Comparison of ENCODE assay signal across 9 cellular contexts in genomic region chr7:93245525-93246432, GRCh38. TPM values are rescaled to one million over a fixed set of nuclear protein-coding genes. Genes with fewer than 3 reads are reported as not detected.
A peak's percentile ranks its signal among the peaks of the same experiment; 100 is the strongest.
DNase-seq lines count a peak whose midpoint lies in the region; ATAC-seq and TF ChIP-seq lines count a peak whose summit lies in the region.
"Had no signal": no experiment of that assay in that cellular context is flagged by ENCODE, and none has a peak within 500 bp of the region (broad histone marks: within the 10 kb centered on the region; RNA-seq: fewer than 3 reads in every experiment).

No MANE protein-coding gene starts in this region.

- H3K27me3 ChIP-seq in CD4-positive, CD25-positive, alpha-beta regulatory T cell (ENCODE audit: control insufficient read depth, insufficient read depth, low read length): no peaks in the 10 kb centered on the region
- no peaks in the 10 kb centered on the region for H3K27me3 ChIP-seq in RWPE2 (ENCODE audit: insufficient read depth, poor library complexity, severe bottlenecking)

- H3K27me3 Mint-ChIP-seq in CD4-positive, CD25-positive, alpha-beta regulatory T cell: no peaks in the 10 kb centered on the region
- H3K27me3 Mint-ChIP-seq in HFFc6 (ENCODE audit: insufficient read depth): no peaks in the 10 kb centered on the region
- H3K27me3 Mint-ChIP-seq: IgD-negative memory B cell had no signal

- peaks cover 9% of the 10 kb centered on the region for H3K36me3 Mint-ChIP-seq in CD4-positive, CD25-positive, alpha-beta regulatory T cell
- H3K36me3 Mint-ChIP-seq in HFFc6 (ENCODE audit: low read depth): no peaks in the 10 kb centered on the region
- H3K36me3 Mint-ChIP-seq: IgD-negative memory B cell had no signal

- peak overlapping the region; percentile 52 to 84 (median 72) for H3K4me3 Mint-ChIP-seq in CD4-positive, CD25-positive, alpha-beta regulatory T cell
- H3K4me3 Mint-ChIP-seq in HFFc6: peak overlapping the region; percentile 52; the same call in 1 of the 2 replicates

- TF ChIP-seq CTCF in HFFc6 (IDR thresholded peaks at IDR 0.05): peak; percentile 89
- peak; percentile 79 for TF ChIP-seq CTCF in RWPE2 (IDR thresholded peaks at IDR 0.05; ENCODE audit: poor library complexity, severe bottlenecking)
- peak; percentile 49 for TF ChIP-seq CTCF in fibroblast of mammary gland (conservative IDR thresholded peaks at IDR 0.05; ENCODE audit: control insufficient read depth, insufficient read depth, low read depth, low read length)

- H3K4me3 ChIP-seq in CD4-positive, CD25-positive, alpha-beta regulatory T cell (ENCODE audit: low read depth, low read length): peak overlapping the region; percentile 85
- H3K4me3 ChIP-seq in RWPE2 (ENCODE audit: severe bottlenecking) (no peak overlapping the region), fibroblast of mammary gland (ENCODE audit: control insufficient read depth, low read depth, low read length) (no peak overlapping the region)

- peaks cover 3% of the 10 kb centered on the region for H3K36me3 ChIP-seq in CD4-positive, CD25-positive, alpha-beta regulatory T cell (ENCODE audit: control insufficient read depth, insufficient read depth, low read length)
- no peaks in the 10 kb centered on the region for H3K36me3 ChIP-seq in RWPE2 (ENCODE audit: low read depth)

- no peaks in the 10 kb centered on the region for H3K4me1 ChIP-seq in CD4-positive, CD25-positive, alpha-beta regulatory T cell (ENCODE audit: control insufficient read depth, insufficient read depth, low read length, poor library complexity, severe bottlenecking)
- no peaks in the 10 kb centered on the region for H3K4me1 ChIP-seq in RWPE2 (ENCODE audit: insufficient read depth, poor library complexity, severe bottlenecking)

- peak overlapping the region in 2 of 3 donors; percentile 31 to 54 for H3K27ac Mint-ChIP-seq in CD4-positive, CD25-positive, alpha-beta regulatory T cell
- no peak overlapping the region for H3K27ac Mint-ChIP-seq in HFFc6
- H3K27ac Mint-ChIP-seq: IgD-negative memory B cell had no signal

- ATAC-seq in CD4-positive, CD25-positive, alpha-beta regulatory T cell (ENCODE audit: low read depth in 2 of 2): peak in 1 of 2 donors; percentile 31
- ATAC-seq in RWPE2 (ENCODE audit: low read depth) (no peak), HG02763 (IDR thresholded peaks at IDR 0.05; ENCODE audit: unreplicated experiment) (no peak), GM19023 (IDR thresholded peaks at IDR 0.05; ENCODE audit: unreplicated experiment) (no peak)

- H3K27ac ChIP-seq in CD4-positive, CD25-positive, alpha-beta regulatory T cell (ENCODE audit: insufficient read depth, low read length, poor library complexity, severe bottlenecking): no peak overlapping the region
- no peak overlapping the region for H3K27ac ChIP-seq in RWPE2 (ENCODE audit: poor library complexity, severe bottlenecking)

- DNase-seq in CD4-positive, CD25-positive, alpha-beta regulatory T cell: peak in 2 of 3 donors; percentile 51 to 53
- peak; percentile 46 for DNase-seq in HFFc6
- no peak for DNase-seq in RWPE2 (ENCODE audit: low spot score)
- peak; percentile 46 for DNase-seq in fibroblast of mammary gland (ENCODE audit: low read depth)
- DNase-seq in pons (ENCODE audit: low spot score): peak; percentile 51
- no peak for DNase-seq in cerebellar nuclear complex (lab: John Stamatoyannopoulos, UW)

- no peaks in the 10 kb centered on the region for H3K9me3 Mint-ChIP-seq in CD4-positive, CD25-positive, alpha-beta regulatory T cell
- H3K9me3 Mint-ChIP-seq in HFFc6: no peaks in the 10 kb centered on the region
- H3K9me3 Mint-ChIP-seq: IgD-negative memory B cell had no signal

- H3K4me1 Mint-ChIP-seq in CD4-positive, CD25-positive, alpha-beta regulatory T cell: peaks cover 9 to 23% (median 18%) of the 10 kb centered on the region in 4 donors
- peaks cover 27% of the 10 kb centered on the region for H3K4me1 Mint-ChIP-seq in HFFc6 (ENCODE audit: low read depth)

- H3K9me3 ChIP-seq in CD4-positive, CD25-positive, alpha-beta regulatory T cell (ENCODE audit: control insufficient read depth in 2 of 2, low read length in 2 of 2): no peaks in the 10 kb centered on the region
- no peaks in the 10 kb centered on the region for H3K9me3 ChIP-seq in RWPE2 (ENCODE audit: severe bottlenecking)

RNA-seq across cellular contexts. Expression of gene VPS50, which starts 13.6 kb away (rescaled TPM):
- total RNA-seq in CD4-positive, CD25-positive, alpha-beta regulatory T cell: 41.2 TPM
- 10 to 100 TPM; 10.2 to 13.5 (median 10.9) TPM for polyA plus RNA-seq in CD4-positive, CD25-positive, alpha-beta regulatory T cell
- total RNA-seq in HFFc6 (2021; fragmentation: NEBNext Ultra II Directional; extraction: Animal tissue kit (Norgen Biotek cat#: 25700)): 10 to 100 TPM; 17.0 to 20.3 (median 19.1) TPM

RNA-seq across cellular contexts. Expression of gene HEPACAM2, which starts 19.5 kb away (rescaled TPM):
- total RNA-seq in CD4-positive, CD25-positive, alpha-beta regulatory T cell: not detected
- polyA plus RNA-seq in CD4-positive, CD25-positive, alpha-beta regulatory T cell: not detected
- total RNA-seq in HFFc6 (2021; fragmentation: NEBNext Ultra II Directional; extraction: Animal tissue kit (Norgen Biotek cat#: 25700)): under 1 TPM in 1 of 6 experiments, not detected in 5; 0.12 TPM
- polyA plus RNA-seq: IgD-negative memory B cell had no signal

Comparison
In these comparisons a context has a peak if more than half of its experiments do, and no peak if none do; other contexts are left out.
1. DNase-seq: peak in CD4-positive, CD25-positive, alpha-beta regulatory T cell (2 of 3), HFFc6 (single experiment), fibroblast of mammary gland (single experiment) and pons (single experiment); none in RWPE2 (single experiment) and cerebellar nuclear complex (0 of 2).
2. Peak in every context shown above with its lines, with median percentiles within 50 percentile points of each other: CTCF ChIP-seq.